ENCODE assay signal across 29 cellular contexts in genomic region chr6:104472245-104472644, GRCh38.
A peak's percentile ranks its signal among the peaks of the same experiment; 100 is the strongest.
DNase-seq lines count a peak whose midpoint lies in the region; ATAC-seq and TF ChIP-seq lines count a peak whose summit lies in the region.
"Had no signal": no experiment of that assay in that cellular context is flagged by ENCODE, and none has a peak within 500 bp of the region (broad histone marks: within the 10 kb centered on the region; RNA-seq: fewer than 3 reads in every experiment).

No MANE protein-coding gene starts in this region.

- H3K9me3 Mint-ChIP-seq in brain = no peaks in the 10 kb centered on the region
- H3K9me3 Mint-ChIP-seq in effector memory CD8-positive, alpha-beta T cell = peaks cover 0 to 2% of the 10 kb centered on the region in 2 donors
- H3K9me3 Mint-ChIP-seq: CD8-positive, alpha-beta T cell; stimulated activated naive B cell treated with anti-CD40 and anti-IgM and Interleukin-4, amounts not matched to agents 10 μg/mL and 1 μg/mL and 100 μg/mL, for 72 hours had no signal

- WGBS in heart left ventricle, 4 donors = 45 to 49% (median 47%) methylated on average over 1 of the region's 1 CpG
- WGBS in right lobe of liver (ENCODE audit: insufficient coverage, low coverage, low lambda C conversion rate, missing lambda C conversion rate) = 30% methylated on average over 1 of the region's 1 CpG

- TF ChIP-seq POLR2A in heart left ventricle (IDR thresholded peaks at IDR 0.05) = no peak
- no peak for TF ChIP-seq POLR2A in right lobe of liver (IDR thresholded peaks at IDR 0.05)

- no peak for TF ChIP-seq CTCF in cardiac muscle cell (IDR thresholded peaks at IDR 0.05; ENCODE audit: low read depth, low read length)
- no peak for TF ChIP-seq CTCF in heart left ventricle (IDR thresholded peaks at IDR 0.05)
- no peak for TF ChIP-seq CTCF in brain (conservative IDR thresholded peaks at IDR 0.05)
- no peak for TF ChIP-seq CTCF in BE2C (IDR thresholded peaks at IDR 0.05; ENCODE audit: low read depth, low read length)
- no peak for TF ChIP-seq CTCF in right lobe of liver (IDR thresholded peaks at IDR 0.05)

- H3K4me1 ChIP-seq in cardiac muscle cell (ENCODE audit: low read depth) (peaks cover 18% of the 10 kb centered on the region), heart left ventricle (no peaks in the 10 kb centered on the region), BE2C (no peaks in the 10 kb centered on the region), right lobe of liver (no peaks in the 10 kb centered on the region)
- H3K4me1 ChIP-seq: ascending aorta, lower lobe of right lung, Peyer's patch, psoas muscle had no signal

- H3K27me3 Mint-ChIP-seq in brain = peaks cover 32% of the 10 kb centered on the region
- H3K27me3 Mint-ChIP-seq in effector memory CD8-positive, alpha-beta T cell = peaks cover 0 to 6% of the 10 kb centered on the region in 2 donors
- H3K27me3 Mint-ChIP-seq: B cell; stimulated activated naive B cell treated with anti-CD40 and anti-IgM and Interleukin-4, amounts not matched to agents 10 μg/mL and 1 μg/mL and 100 μg/mL, for 72 hours had no signal

- no peaks in the 10 kb centered on the region for H3K27me3 ChIP-seq in cardiac muscle cell
- H3K27me3 ChIP-seq in heart left ventricle = no peaks in the 10 kb centered on the region
- no peaks in the 10 kb centered on the region for H3K27me3 ChIP-seq in BE2C
- no peaks in the 10 kb centered on the region for H3K27me3 ChIP-seq in right lobe of liver
- H3K27me3 ChIP-seq: ascending aorta, Peyer's patch had no signal

- DNase-seq in cardiac muscle cell (ENCODE audit: low read depth in 1 of 2, low spot score in 1 of 2) = no peak
- DNase-seq in heart left ventricle = no peak
- DNase-seq in NCI-H2081 (lab: John Stamatoyannopoulos, UW) = peak; percentile 60 to 90
- DNase-seq in pons (ENCODE audit: low spot score) = peak; percentile 17
- no peak for DNase-seq in effector memory CD8-positive, alpha-beta T cell
- no peak for DNase-seq in BE2C
- DNase-seq in right lobe of liver = no peak
- DNase-seq: activated CD4-positive, alpha-beta T cell treated with anti-CD3 and anti-CD28 coated beads, Interleukin-2, amount 50 U/mL, for 48 hours; activated CD4-positive, CD25-positive, alpha-beta regulatory T cell treated with anti-CD3 and anti-CD28 coated beads, Interleukin-2, amount 50 U/mL, for 72 hours; activated gamma-delta T cell treated with Interleukin-2 at 50 U/mL for 16 hours; activated T-cell treated with anti-CD3 and anti-CD28 coated beads, Interleukin-2, amount 50 U/mL, for 48 hours; CD8-positive, alpha-beta T cell; head of caudate nucleus; lower lobe of right lung; midbrain; naive B cell; NCI-H1048; NCI-H526; nucleus accumbens; Peyer's patch; psoas muscle; SHP77; stimulated activated naive B cell treated with anti-CD40 and anti-IgM and Interleukin-4, amounts not matched to agents 10 μg/mL and 1 μg/mL and 100 μg/mL, for 72 hours; trophoblast cell had no signal

- H3K4me3 Mint-ChIP-seq in brain = no peak overlapping the region
- H3K4me3 Mint-ChIP-seq in effector memory CD8-positive, alpha-beta T cell = no peak overlapping the region
- H3K4me3 Mint-ChIP-seq: B cell; CD8-positive, alpha-beta T cell; naive B cell; stimulated activated naive B cell treated with anti-CD40 and anti-IgM and Interleukin-4, amounts not matched to agents 10 μg/mL and 1 μg/mL and 100 μg/mL, for 72 hours had no signal

- peaks cover 28% of the 10 kb centered on the region for H3K4me1 Mint-ChIP-seq in brain
- no peaks in the 10 kb centered on the region for H3K4me1 Mint-ChIP-seq in effector memory CD8-positive, alpha-beta T cell (ENCODE audit: low read depth in 2 of 2)
- H3K4me1 Mint-ChIP-seq: B cell; naive B cell; stimulated activated naive B cell treated with anti-CD40 and anti-IgM and Interleukin-4, amounts not matched to agents 10 μg/mL and 1 μg/mL and 100 μg/mL, for 72 hours had no signal

- H3K36me3 Mint-ChIP-seq in brain = no peaks in the 10 kb centered on the region
- no peaks in the 10 kb centered on the region for H3K36me3 Mint-ChIP-seq in effector memory CD8-positive, alpha-beta T cell (ENCODE audit: insufficient read depth)
- H3K36me3 Mint-ChIP-seq: CD8-positive, alpha-beta T cell; naive B cell; stimulated activated naive B cell treated with anti-CD40 and anti-IgM and Interleukin-4, amounts not matched to agents 10 μg/mL and 1 μg/mL and 100 μg/mL, for 72 hours had no signal

- peak overlapping the region in 3 of 5 experiments; percentile 31 to 83 (median 63) for H3K27ac Mint-ChIP-seq in brain
- H3K27ac Mint-ChIP-seq in effector memory CD8-positive, alpha-beta T cell = no peak overlapping the region
- H3K27ac Mint-ChIP-seq: B cell; CD8-positive, alpha-beta T cell; naive B cell; stimulated activated naive B cell treated with anti-CD40 and anti-IgM and Interleukin-4, amounts not matched to agents 10 μg/mL and 1 μg/mL and 100 μg/mL, for 72 hours had no signal

- H3K36me3 ChIP-seq in cardiac muscle cell (no peaks in the 10 kb centered on the region), heart left ventricle (no peaks in the 10 kb centered on the region), BE2C (no peaks in the 10 kb centered on the region), right lobe of liver (no peaks in the 10 kb centered on the region)
- H3K36me3 ChIP-seq: ascending aorta, lower lobe of right lung, Peyer's patch had no signal

- no peaks in the 10 kb centered on the region for H3K9me3 ChIP-seq in cardiac muscle cell (ENCODE audit: low read depth)
- no peaks in the 10 kb centered on the region for H3K9me3 ChIP-seq in heart left ventricle
- no peaks in the 10 kb centered on the region for H3K9me3 ChIP-seq in BE2C
- H3K9me3 ChIP-seq in right lobe of liver = no peaks in the 10 kb centered on the region
- H3K9me3 ChIP-seq: ascending aorta, lower lobe of right lung, Peyer's patch, psoas muscle had no signal

- no peak overlapping the region for H3K4me3 ChIP-seq in cardiac muscle cell
- H3K4me3 ChIP-seq in heart left ventricle = no peak overlapping the region
- no peak overlapping the region for H3K4me3 ChIP-seq in BE2C (ENCODE audit: low read depth, low read length)
- H3K4me3 ChIP-seq in right lobe of liver = no peak overlapping the region
- H3K4me3 ChIP-seq: ascending aorta, lower lobe of right lung, Peyer's patch, psoas muscle had no signal

- H3K27ac ChIP-seq in cardiac muscle cell (peak overlapping the region; percentile 73), heart left ventricle (no peak overlapping the region), right lobe of liver (no peak overlapping the region)
- H3K27ac ChIP-seq: ascending aorta, lower lobe of right lung, Peyer's patch, psoas muscle had no signal

- ATAC-seq in heart left ventricle (no peak), right lobe of liver (no peak)
- ATAC-seq in effector memory CD8-positive, alpha-beta T cell (replicated peaks) = no peak
- ATAC-seq: CD8-positive, alpha-beta T cell; esophagus mucosa; HCT116; lower lobe of right lung; psoas muscle; stimulated activated naive B cell treated with anti-CD40 and anti-IgM and Interleukin-4, amounts not matched to agents 10 μg/mL and 1 μg/mL and 100 μg/mL, for 72 hours had no signal

- intact Hi-C loops in heart left ventricle (cut with DNase I) = no loop called here
- intact Hi-C loops in right lobe of liver (cut with DNase I) = no loop called here

Comparison
In these comparisons a context has a peak if more than half of its experiments do, and no peak if none do; other contexts are left out.
1. DNase-seq: peak in NCI-H2081 (2 of 2) and pons (single experiment); none in cardiac muscle cell (0 of 2), heart left ventricle (0 of 5), effector memory CD8-positive, alpha-beta T cell (0 of 3), BE2C (single experiment) and right lobe of liver (0 of 3).
2. H3K27ac Mint-ChIP-seq: peak in brain (3 of 5); none in effector memory CD8-positive, alpha-beta T cell (0 of 2).